8 cellular contexts compared by ENCODE assay signal in genomic region chr4:88522702-88523324, GRCh38. TPM values are rescaled to one million over a fixed set of nuclear protein-coding genes. Genes with fewer than 3 reads are reported as not detected.
A peak's percentile ranks its signal among the peaks of the same experiment; 100 is the strongest.
DNase-seq lines count a peak whose midpoint lies in the region; ATAC-seq, FAIRE-seq and TF ChIP-seq lines count a peak whose summit lies in the region.

No MANE protein-coding gene starts in this region.

- peak overlapping the region; percentile 94 for H3K4me3 Mint-ChIP-seq in stimulated activated effector memory CD8-positive, alpha-beta T cell treated with anti-CD3 and anti-CD28 coated beads, Interleukin-12 subunit alpha, Interleukin-12 subunit beta, amount 100 ng/mL, for 72 hours

- TF ChIP-seq POLR2A in GM12891 (IDR thresholded peaks at IDR 0.05; ENCODE audit: low read depth, low read length): no peak
- TF ChIP-seq POLR2A in lower leg skin (IDR thresholded peaks at IDR 0.05): no peak

- intact Hi-C loops in dorsolateral prefrontal cortex (cut with DNase I): loop anchor here (2.0 to 10.0 kb wide), 6 partner anchors 69 to 589 kb away; partner anchors contain the start of genes HERC3 (in 2 of the 2), HERC6 (in 1 of the 2), PKD2 (in 1 of the 2) and PPM1K (in 1 of the 2)
- intact Hi-C loops in lower leg skin (cut with DNase I; ENCODE audit: low total_unique reads): no loop called here

- H3K27me3 ChIP-seq in WERI-Rb-1 (ENCODE audit: insufficient read depth, low read depth, severe bottlenecking): no peaks in the 10 kb centered on the region
- no peaks in the 10 kb centered on the region for H3K27me3 ChIP-seq in dorsolateral prefrontal cortex

- H3K36me3 ChIP-seq in WERI-Rb-1: peaks cover 19% of the 10 kb centered on the region

- TF ChIP-seq CTCF in WERI-Rb-1 (IDR thresholded peaks at IDR 0.05; ENCODE audit: low read depth, low read length) (no peak), dorsolateral prefrontal cortex (IDR thresholded peaks at IDR 0.05 in 54 of 56, conservative IDR thresholded peaks at IDR 0.05 in 2 of 56; ENCODE audit: low read depth in 1 of 56, partially characterized antibody in 56 of 56) (no peak), lower leg skin (IDR thresholded peaks at IDR 0.05) (no peak)

- H3K4me1 Mint-ChIP-seq in stimulated activated effector memory CD8-positive, alpha-beta T cell treated with anti-CD3 and anti-CD28 coated beads, Interleukin-12 subunit alpha, Interleukin-12 subunit beta, amount 100 ng/mL, for 72 hours: peaks cover 22% of the 10 kb centered on the region

- H3K27ac ChIP-seq in WERI-Rb-1: peak overlapping the region; percentile 88
- peak overlapping the region; percentile 47 to 96 (median 91) for H3K27ac ChIP-seq in dorsolateral prefrontal cortex

- DNase-seq in GM12891 (ENCODE audit: insufficient read length, low spot score) (peak; percentile 11), HuH-7.5 (ENCODE audit: low spot score) (peak; percentile 16), WERI-Rb-1 (peak; percentile 72), dorsolateral prefrontal cortex (peak in 4 of 10 donors; percentile 18 to 45 (median 29)), lower leg skin (ENCODE audit: low spot score in 2 of 2) (peak in 1 of 2 donors; percentile 88), NK-92 (lab: John Stamatoyannopoulos, UW; ENCODE audit: unreplicated experiment) (no peak)
- no peak for DNase-seq in stimulated activated effector memory CD8-positive, alpha-beta T cell treated with anti-CD3 and anti-CD28 coated beads, Interleukin-12 subunit alpha, Interleukin-12 subunit beta, amount 100 ng/mL, for 72 hours (ENCODE audit: low spot score in 2 of 2)

- peak; percentile 20 for FAIRE-seq in GM12891 (lab: Jason Lieb, UNC)

- peaks cover 27% of the 10 kb centered on the region for H3K36me3 Mint-ChIP-seq in stimulated activated effector memory CD8-positive, alpha-beta T cell treated with anti-CD3 and anti-CD28 coated beads, Interleukin-12 subunit alpha, Interleukin-12 subunit beta, amount 100 ng/mL, for 72 hours

- H3K27ac Mint-ChIP-seq in stimulated activated effector memory CD8-positive, alpha-beta T cell treated with anti-CD3 and anti-CD28 coated beads, Interleukin-12 subunit alpha, Interleukin-12 subunit beta, amount 100 ng/mL, for 72 hours: peak overlapping the region; percentile 94

- 0 to 1% methylated on average over 28 of the region's 28 CpGs for WGBS in lower leg skin, 2 donors

- no peaks in the 10 kb centered on the region for H3K9me3 Mint-ChIP-seq in stimulated activated effector memory CD8-positive, alpha-beta T cell treated with anti-CD3 and anti-CD28 coated beads, Interleukin-12 subunit alpha, Interleukin-12 subunit beta, amount 100 ng/mL, for 72 hours

- no peaks in the 10 kb centered on the region for H3K9me3 ChIP-seq in WERI-Rb-1 (ENCODE audit: severe bottlenecking)

- peak; percentile 51 for ATAC-seq in stimulated activated effector memory CD8-positive, alpha-beta T cell treated with anti-CD3 and anti-CD28 coated beads, Interleukin-12 subunit alpha, Interleukin-12 subunit beta, amount 100 ng/mL, for 72 hours
- no peak for ATAC-seq in HG02973 (IDR thresholded peaks at IDR 0.05; ENCODE audit: unreplicated experiment)

- peak overlapping the region; percentile 77 for H3K4me3 ChIP-seq in WERI-Rb-1 (ENCODE audit: low read depth, low read length)
- peak overlapping the region; percentile 56 to 98 (median 87) for H3K4me3 ChIP-seq in dorsolateral prefrontal cortex
- H3K4me3 ChIP-seq in lower leg skin (ENCODE audit: low read depth, poor library complexity, severe bottlenecking): peak overlapping the region; percentile 86

TF ChIP-seq in GM12891, 5 proteins besides CTCF, POLR2A, EP300 and RAD21:
- TF ChIP-seq SPI1 (IDR thresholded peaks at IDR 0.05; ENCODE audit: low read depth, low read length) (no peak), PAX5 (IDR thresholded peaks at IDR 0.05; ENCODE audit: insufficient read depth, low read length, severe bottlenecking) (no peak), POU2F2 (IDR thresholded peaks at IDR 0.05; ENCODE audit: low read depth, low read length) (no peak), POLR2AphosphoS5 (IDR thresholded peaks at IDR 0.05; ENCODE audit: low read depth, low read length) (no peak), TAF1 (IDR thresholded peaks at IDR 0.05; ENCODE audit: low read depth, low read length) (no peak)

RNA-seq across cellular contexts. Expression of gene PYURF, which starts 0.8 kb away (rescaled TPM):
- 56.1 TPM for polyA plus RNA-seq in GM12891 (2012; ENCODE audit: low read depth, missing spikeins)
- total RNA-seq in dorsolateral prefrontal cortex (10 to 100 TPM; 31.5 to 63.5 (median 49.8) TPM), lower leg skin (100 to 1,000 TPM in 1 of 4 donors, 10 to 100 TPM in 3; 83.8 to 110 (median 85.7) TPM)

Comparison
In these comparisons a context has a peak if more than half of its experiments do, and no peak if none do; other contexts are left out.
1. DNase-seq: peak in GM12891 (single experiment), HuH-7.5 (single experiment) and WERI-Rb-1 (single experiment); none in stimulated activated effector memory CD8-positive, alpha-beta T cell treated with anti-CD3 and anti-CD28 coated beads, Interleukin-12 subunit alpha, Interleukin-12 subunit beta, amount 100 ng/mL, for 72 hours (0 of 2) and NK-92 (single experiment).
2. Peak in every context shown above with its lines, with median percentiles within 50 percentile points of each other: H3K4me3 ChIP-seq.